Comparison of ENCODE assay signal across 11 cellular contexts in genomic region chr2:222864296-222864695, GRCh38. TPM values are rescaled to one million over a fixed set of nuclear protein-coding genes. Genes with fewer than 3 reads are reported as not detected.
A peak's percentile ranks its signal among the peaks of the same experiment; 100 is the strongest.
DNase-seq lines count a peak whose midpoint lies in the region; ATAC-seq and TF ChIP-seq lines count a peak whose summit lies in the region.
"Had no signal": no experiment of that assay in that cellular context is flagged by ENCODE, and none has a peak within 500 bp of the region (broad histone marks: within the 10 kb centered on the region; RNA-seq: fewer than 3 reads in every experiment).

No MANE protein-coding gene starts in this region.

- no peak overlapping the region for H3K9ac ChIP-seq in PC-3 (ENCODE audit: low read length)

- peaks cover 73% of the 10 kb centered on the region for H4K20me1 ChIP-seq in PC-3 (ENCODE audit: low read length)

- intact Hi-C loops in PC-3 (cut with micrococcal nuclease): no loop called here
- intact Hi-C loops in CD4-positive, alpha-beta T cell (cut with DNase I, micrococcal nuclease): loop anchor here in 1 of 2 experiments (5.0 kb wide), 2 partner anchors 1093 to 1723 kb away; partner anchors contain the start of genes CUL3 and MRPL44

- no peak overlapping the region for H3K27ac Mint-ChIP-seq in CD4-positive, alpha-beta T cell

- H3K9me2 ChIP-seq in PC-3 (replicated peaks; ENCODE audit: low read length): no peaks in the 10 kb centered on the region

- no peaks in the 10 kb centered on the region for H3K27me3 Mint-ChIP-seq in CD4-positive, alpha-beta T cell

- no peaks in the 10 kb centered on the region for H3K27me3 ChIP-seq in PC-3 (ENCODE audit: low read length)
- no peaks in the 10 kb centered on the region for H3K27me3 ChIP-seq in CD4-positive, alpha-beta T cell (ENCODE audit: control insufficient read depth, insufficient read depth, low read length)

- H3K36me3 ChIP-seq in PC-3 (ENCODE audit: low read depth, low read length): no peaks in the 10 kb centered on the region

- peak; percentile 23 for DNase-seq in H4 (ENCODE audit: low spot score)
- peak; percentile 51 for DNase-seq in PC-3
- DNase-seq in fibroblast of mammary gland (ENCODE audit: low read depth): peak; percentile 90
- DNase-seq in skeletal muscle cell (ENCODE audit: low read depth): peak; percentile 53
- no peak for DNase-seq in CD4-positive, alpha-beta T cell
- no peak for DNase-seq in stimulated activated CD4-positive, alpha-beta T cell treated with anti-CD3 and anti-CD28 coated beads, Interleukin-1b, Interleukin-23, amount 100 ng/mL, for 48 hours
- DNase-seq: glutamatergic neuron; NCI-H510A; retina; stimulated activated naive CD4-positive, alpha-beta T cell had no signal

- H3K79me2 ChIP-seq in PC-3 (ENCODE audit: low read length): peaks cover 84% of the 10 kb centered on the region

- H3K9me3 ChIP-seq in PC-3 (ENCODE audit: low read length): no peaks in the 10 kb centered on the region
- H3K9me3 ChIP-seq in CD4-positive, alpha-beta T cell (ENCODE audit: control insufficient read depth, low read length): no peaks in the 10 kb centered on the region

- POLR2A ChIA-PET in PC-3 (lab: Charles Lee; ENCODE audit: unreplicated experiment): no interaction called here
- POLR2A ChIA-PET in CD4-positive, alpha-beta T cell (lab: Charles Lee): interaction anchor here (0.6 kb wide), 1 partner anchor 44 kb away, joined by 3 read pairs; no protein-coding TSS in a partner anchor

- H2AFZ ChIP-seq in PC-3 (ENCODE audit: low read length): no peak overlapping the region

- H3K4me3 ChIP-seq in PC-3 (ENCODE audit: low read length): peak overlapping the region; percentile 76
- H3K4me3 ChIP-seq in fibroblast of mammary gland (ENCODE audit: control insufficient read depth, low read depth, low read length): no peak overlapping the region
- H3K4me3 ChIP-seq in skeletal muscle cell (ENCODE audit: low read depth, low read length): peak overlapping the region; percentile 12

- no peaks in the 10 kb centered on the region for H3K9me3 Mint-ChIP-seq in CD4-positive, alpha-beta T cell

- peak overlapping the region; percentile 87 for H3K4me2 ChIP-seq in PC-3 (ENCODE audit: low read length)

- BruUV-seq in PC-3 (replicated peaks; lab: Mats Ljungman, UMichigan): no TSS peak

- no peak for ATAC-seq in PC-3
- ATAC-seq in HG03342 (IDR thresholded peaks at IDR 0.05; ENCODE audit: unreplicated experiment): no peak
- no peak for ATAC-seq in CD4-positive, alpha-beta T cell (ENCODE audit: poor library complexity)

- peaks cover 5% of the 10 kb centered on the region for H3K36me3 Mint-ChIP-seq in CD4-positive, alpha-beta T cell (ENCODE audit: low read depth)

- CTCF ChIA-PET in PC-3 (lab: Charles Lee): no interaction called here
- CTCF ChIA-PET in CD4-positive, alpha-beta T cell (lab: Charles Lee): no interaction called here

- H3K4me1 Mint-ChIP-seq in CD4-positive, alpha-beta T cell (ENCODE audit: low read depth): peaks cover 25% of the 10 kb centered on the region

- H3K4me3 Mint-ChIP-seq in CD4-positive, alpha-beta T cell: no peak overlapping the region

- no peak for TF ChIP-seq CTCF in PC-3 (conservative IDR thresholded peaks at IDR 0.05; ENCODE audit: low read depth, low read length)
- TF ChIP-seq CTCF in fibroblast of mammary gland (conservative IDR thresholded peaks at IDR 0.05; ENCODE audit: control insufficient read depth, insufficient read depth, low read depth, low read length): no peak
- TF ChIP-seq CTCF in CD4-positive, alpha-beta T cell (IDR thresholded peaks at IDR 0.05): no peak

- H3F3A ChIP-seq in PC-3 (ENCODE audit: low read length, unreplicated experiment): peaks cover 9% of the 10 kb centered on the region

- H3K27ac ChIP-seq in PC-3 (ENCODE audit: low read length): no peak overlapping the region
- H3K27ac ChIP-seq in CD4-positive, alpha-beta T cell (ENCODE audit: low read depth, low read length): no peak overlapping the region

- H3K4me1 ChIP-seq in PC-3 (ENCODE audit: insufficient read depth, low read length): peaks cover 38% of the 10 kb centered on the region

RNA-seq across cellular contexts. Expression of gene ACSL3, which starts 3.5 kb away (rescaled TPM):
- 115 and 128 TPM in 2 replicates for total RNA-seq in H4 (2014; rRNA removed; shearing (Covaris generic))
- 216 and 236 TPM in 2 replicates for total RNA-seq in PC-3 (2014; rRNA removed)
- total RNA-seq in CD4-positive, alpha-beta T cell: 10 to 100 TPM; 65.5 to 66.6 TPM

Comparison
In these comparisons a context has a peak if more than half of its experiments do, and no peak if none do; other contexts are left out.
1. DNase-seq: peak in H4 (single experiment), PC-3 (single experiment), fibroblast of mammary gland (single experiment) and skeletal muscle cell (single experiment); none in CD4-positive, alpha-beta T cell (0 of 10) and stimulated activated CD4-positive, alpha-beta T cell treated with anti-CD3 and anti-CD28 coated beads, Interleukin-1b, Interleukin-23, amount 100 ng/mL, for 48 hours (single experiment).